In the genomic region with DNA sequence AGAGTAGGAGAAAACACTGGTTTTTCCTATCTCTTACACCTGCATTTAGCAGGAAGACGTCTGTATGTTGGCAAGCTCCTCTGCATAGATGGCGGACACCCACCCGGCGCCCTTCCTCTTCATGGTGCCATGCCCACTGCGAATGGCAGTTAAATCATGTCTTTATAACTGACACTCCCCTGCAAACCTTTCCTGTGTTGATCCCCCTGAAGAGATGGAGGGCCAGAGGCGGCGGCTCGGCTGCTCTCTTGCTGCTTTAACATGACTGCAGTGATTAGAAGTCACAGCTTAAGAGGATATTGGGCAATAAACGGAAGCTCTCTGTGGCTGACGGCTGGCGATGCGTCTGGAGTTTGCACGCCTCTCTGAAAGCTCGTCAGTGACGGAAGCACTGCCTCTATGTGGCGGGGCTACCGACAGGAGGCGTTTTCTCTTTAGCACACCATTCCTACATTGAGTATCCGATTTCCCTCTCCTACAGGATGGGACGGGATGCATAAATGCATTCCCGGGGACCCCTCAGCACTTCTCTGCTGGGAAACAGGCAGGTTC, we compare ENCODE assay signal across 8 cellular contexts. TPM values are rescaled to one million over a fixed set of nuclear protein-coding genes. Genes with fewer than 3 reads are reported as not detected.
DNase-seq lines count a peak whose midpoint lies in the region; ATAC-seq and TF ChIP-seq lines count a peak whose summit lies in the region.

No MANE protein-coding gene starts in this region.

- H3K27ac ChIP-seq in osteoblast (ENCODE audit: low read depth, low read length) = no peak overlapping the region
- H3K27ac ChIP-seq in aorta (ENCODE audit: low read depth in 1 of 2, low read length in 2 of 2) = no peak overlapping the region
- no peak overlapping the region for H3K27ac ChIP-seq in RWPE1

- H3K36me3 ChIP-seq in osteoblast (ENCODE audit: insufficient read depth, low read length) (no peaks in the 10 kb centered on the region), aorta (ENCODE audit: control insufficient read depth in 1 of 2, insufficient read depth in 2 of 2, low read length in 1 of 2) (no peaks in the 10 kb centered on the region)

- CTCF ChIA-PET in RWPE1 (lab: Yijun Ruan, JAX) = interaction anchor here (1.2 kb wide), 1 partner anchor 21 kb away, joined by 4 read pairs; no protein-coding TSS in a partner anchor

- peak; percentile 47 for TF ChIP-seq CTCF in osteoblast (IDR thresholded peaks at IDR 0.05; ENCODE audit: extremely low read depth, low read depth, low read length)
- TF ChIP-seq CTCF in RWPE1 (conservative IDR thresholded peaks at IDR 0.05; ENCODE audit: low read depth) = no peak

- peak overlapping the region; percentile 45 for H3K4me2 ChIP-seq in osteoblast (ENCODE audit: insufficient read depth, low read length)

- no peak overlapping the region for H3K4me3 ChIP-seq in osteoblast (ENCODE audit: insufficient read depth, low read length)
- H3K4me3 ChIP-seq in aorta (ENCODE audit: low read length in 2 of 2) = no peak overlapping the region

- no peaks in the 10 kb centered on the region for H3K9me3 ChIP-seq in osteoblast (ENCODE audit: low read depth, low read length)
- no peaks in the 10 kb centered on the region for H3K9me3 ChIP-seq in aorta (ENCODE audit: control insufficient read depth, low read length)

- H3K27me3 ChIP-seq in osteoblast (ENCODE audit: insufficient read depth, low read length) (no peaks in the 10 kb centered on the region), aorta (ENCODE audit: control insufficient read depth in 1 of 2, insufficient read depth in 2 of 2, low read length in 1 of 2) (no peaks in the 10 kb centered on the region)

- no peaks in the 10 kb centered on the region for H3K79me2 ChIP-seq in osteoblast (ENCODE audit: insufficient read depth, low read length)

- H2AFZ ChIP-seq in osteoblast (ENCODE audit: low read length) = peak overlapping the region; percentile 8

- POLR2A ChIA-PET in RWPE1 (lab: Yijun Ruan, JAX; ENCODE audit: low non-redundant PET) = no interaction called here

- intact Hi-C loops in aorta (cut with DNase I) = no loop called here

- no peaks in the 10 kb centered on the region for H4K20me1 ChIP-seq in osteoblast (ENCODE audit: insufficient read depth, low read length)

- WGBS in aorta, 2 donors = 26 to 39% methylated on average over 21 of the region's 21 CpGs

- DNase-seq in ELR (ENCODE audit: low read depth) (peak; percentile 51), osteoblast (ENCODE audit: insufficient read length, low spot score, missing footprints) (peak; percentile 77), aorta (peak in 1 of 2 donors; percentile 84), RWPE1 (ENCODE audit: low spot score) (no peak), DMS79 treated with DMSO at 0.1 percent for 48 hours (lab: John Stamatoyannopoulos, UW) (no peak)
- peak; percentile 31 to 35 for DNase-seq in activated CD4-positive, alpha-beta T cell treated with anti-CD3 and anti-CD28 coated beads for 24 hours (ENCODE audit: low read depth in 2 of 2)
- peak; percentile 14 for DNase-seq in effector CD8-positive, alpha-beta T cell (lab: John Stamatoyannopoulos, UW)

- ATAC-seq in HG03280 (IDR thresholded peaks at IDR 0.05; ENCODE audit: unreplicated experiment) (peak; percentile 78), aorta (ENCODE audit: low FRiP score) (peak; percentile 60)

- no peaks in the 10 kb centered on the region for H3K4me1 ChIP-seq in osteoblast (ENCODE audit: insufficient read depth, low read length)
- no peaks in the 10 kb centered on the region for H3K4me1 ChIP-seq in aorta (ENCODE audit: control insufficient read depth in 1 of 2, insufficient read depth in 2 of 2, low read length in 2 of 2)

RNA-seq across cellular contexts. Expression of a gene that starts 25.5 kb away (rescaled TPM):
- total RNA-seq in osteoblast (7.1 and 9.8 TPM in 2 replicates), aorta (10 to 100 TPM; 46.4 to 49.2 TPM)
- 10 to 100 TPM; 37.6 to 54.1 TPM for polyA plus RNA-seq in aorta

RNA-seq across cellular contexts. Expression of a gene that starts 43.3 kb away (rescaled TPM):
- total RNA-seq in osteoblast (74.3 and 79.6 TPM in 2 replicates), aorta (10 to 100 TPM; 69.0 to 74.3 TPM)
- polyA plus RNA-seq in aorta = 100 to 1,000 TPM; 115 to 123 TPM

Comparison
In these comparisons a context has a peak if more than half of its experiments do, and no peak if none do; other contexts are left out.
1. DNase-seq: peak in ELR (single experiment), activated CD4-positive, alpha-beta T cell treated with anti-CD3 and anti-CD28 coated beads for 24 hours (2 of 2), effector CD8-positive, alpha-beta T cell (single experiment) and osteoblast (single experiment); none in RWPE1 (single experiment) and DMS79 treated with DMSO at 0.1 percent for 48 hours (single experiment).